Comparison of ENCODE assay signal across 9 cellular contexts in genomic region chr13:30308548-30308947, GRCh38. TPM values are rescaled to one million over a fixed set of nuclear protein-coding genes. Genes with fewer than 3 reads are reported as not detected.
DNase-seq lines count a peak whose midpoint lies in the region; ATAC-seq, FAIRE-seq and TF ChIP-seq lines count a peak whose summit lies in the region.
"Had no signal": no experiment of that assay in that cellular context is flagged by ENCODE, and none has a peak within 500 bp of the region (broad histone marks: within the 10 kb centered on the region; RNA-seq: fewer than 3 reads in every experiment).

No MANE protein-coding gene starts in this region.

- H3K4me3 Mint-ChIP-seq in astrocyte (ENCODE audit: unreplicated experiment) (peak overlapping the region; percentile 30), neural crest cell (peak overlapping the region; percentile 70)

- no peaks in the 10 kb centered on the region for H4K20me1 ChIP-seq in astrocyte (ENCODE audit: insufficient read depth, low read length)

- H4K91ac ChIP-seq in trophoblast cell (ENCODE audit: low read depth, low read length), result no peak overlapping the region

- H3K4me1 ChIP-seq in astrocyte (ENCODE audit: insufficient read depth, low read length) (peaks cover 28% of the 10 kb centered on the region), trophoblast cell (ENCODE audit: control insufficient read depth in 1 of 2, insufficient read depth in 2 of 2, low read length in 2 of 2) (peaks cover 2 to 3% of the 10 kb centered on the region in 2 experiments)

- H3K27ac ChIP-seq in astrocyte (ENCODE audit: low read depth, low read length), result no peak overlapping the region
- no peak overlapping the region for H3K27ac ChIP-seq in trophoblast cell (ENCODE audit: low read depth, low read length)

- H3K9me3 Mint-ChIP-seq in astrocyte (ENCODE audit: unreplicated experiment) (no peaks in the 10 kb centered on the region), neural crest cell (no peaks in the 10 kb centered on the region)

- no peak overlapping the region for H4K12ac ChIP-seq in trophoblast cell (ENCODE audit: low read depth, low read length)

- ATAC-seq in HG02678 (IDR thresholded peaks at IDR 0.05; ENCODE audit: unreplicated experiment), result no peak

- no peak overlapping the region for H3K23ac ChIP-seq in trophoblast cell (ENCODE audit: low read length)

- H3K27ac Mint-ChIP-seq in astrocyte (ENCODE audit: unreplicated experiment), result peak overlapping the region; percentile 43
- H3K27ac Mint-ChIP-seq in neural crest cell (ENCODE audit: unreplicated experiment), result no peak overlapping the region

- H3K79me1 ChIP-seq in trophoblast cell (ENCODE audit: low read length), result peaks cover 11% of the 10 kb centered on the region

- no peak overlapping the region for H4K8ac ChIP-seq in trophoblast cell (ENCODE audit: low read depth, low read length)

- H3K4me3 ChIP-seq in astrocyte (ENCODE audit: insufficient read depth, low read depth, low read length) (no peak overlapping the region), trophoblast cell (ENCODE audit: low read depth, low read length) (no peak overlapping the region)

- FAIRE-seq in astrocyte (lab: Jason Lieb, UNC), result no peak

- H3K36me3 ChIP-seq in astrocyte (ENCODE audit: insufficient read depth, low read length) (no peaks in the 10 kb centered on the region), trophoblast cell (ENCODE audit: control insufficient read depth in 1 of 2, insufficient read depth in 2 of 2, low read length in 2 of 2) (no peaks in the 10 kb centered on the region)

- H3K4me2 ChIP-seq in astrocyte (ENCODE audit: low read length) (peak overlapping the region; percentile 37), trophoblast cell (ENCODE audit: low read length) (no peak overlapping the region)

- H3K9ac ChIP-seq in astrocyte (ENCODE audit: low read length) (no peak overlapping the region), trophoblast cell (ENCODE audit: low read length) (no peak overlapping the region)

- H3K14ac ChIP-seq in trophoblast cell (ENCODE audit: low read length), result no peak overlapping the region

- no peak overlapping the region for H2AK5ac ChIP-seq in trophoblast cell (ENCODE audit: low read length)

- H3K27me3 Mint-ChIP-seq in astrocyte (ENCODE audit: low read depth, unreplicated experiment), result no peaks in the 10 kb centered on the region
- no peaks in the 10 kb centered on the region for H3K27me3 Mint-ChIP-seq in neural crest cell (ENCODE audit: low read depth)

- H3K79me2 ChIP-seq in astrocyte (ENCODE audit: insufficient read depth, low read length) (peaks cover 32% of the 10 kb centered on the region), trophoblast cell (ENCODE audit: control insufficient read depth, insufficient read depth, low read length, poor library complexity) (peaks cover 6% of the 10 kb centered on the region)

- H2BK5ac ChIP-seq in trophoblast cell (ENCODE audit: low read depth, low read length, poor library complexity), result no peak overlapping the region

- no peaks in the 10 kb centered on the region for H3K36me3 Mint-ChIP-seq in astrocyte (ENCODE audit: low read depth, unreplicated experiment)
- no peaks in the 10 kb centered on the region for H3K36me3 Mint-ChIP-seq in neural crest cell (ENCODE audit: low read depth)

- no peak overlapping the region for H2BK12ac ChIP-seq in trophoblast cell (ENCODE audit: low read length)

- DNase-seq in NCI-H82 (lab: John Stamatoyannopoulos, UW), result peak; percentile 22
- no peak for DNase-seq in NCI-H82 treated with DMSO at 0.1 percent for 48 hours (lab: John Stamatoyannopoulos, UW; ENCODE audit: unreplicated experiment)
- peak; percentile 54 for DNase-seq in M059J (ENCODE audit: low read depth)
- DNase-seq in astrocyte (ENCODE audit: low read depth), result peak; percentile 47
- no peak for DNase-seq in neural crest cell (ENCODE audit: low read depth, low spot score)
- DNase-seq in SHP77 treated with DMSO at 0.1 percent for 48 hours (lab: John Stamatoyannopoulos, UW), result no peak
- DNase-seq in trophoblast cell, result no peak
- DNase-seq: activated CD8-positive, alpha-beta memory T cell treated with anti-CD3 and anti-CD28 coated beads for 24 hours had no signal

- H2AFZ ChIP-seq in astrocyte (ENCODE audit: low read depth, low read length), result no peak overlapping the region
- H2AFZ ChIP-seq in trophoblast cell (ENCODE audit: insufficient read depth, low read length, poor library complexity), result no peak overlapping the region

- TF ChIP-seq CTCF in astrocyte (IDR thresholded peaks at IDR 0.05; ENCODE audit: insufficient read depth, low read depth, low read length), result no peak
- TF ChIP-seq CTCF in neural crest cell (conservative IDR thresholded peaks at IDR 0.05), result no peak

- no peaks in the 10 kb centered on the region for H3K27me3 ChIP-seq in astrocyte (ENCODE audit: insufficient read depth, low read length)
- no peaks in the 10 kb centered on the region for H3K27me3 ChIP-seq in trophoblast cell (ENCODE audit: insufficient read depth, low read length)

- H3K4me1 Mint-ChIP-seq in astrocyte (ENCODE audit: low read depth, unreplicated experiment) (peaks cover 30% of the 10 kb centered on the region), neural crest cell (peaks cover 34% of the 10 kb centered on the region)

- WGBS in trophoblast cell (ENCODE audit: extremely low coverage, insufficient coverage, insufficient read length), result 100% methylated on average over 1 of the region's 4 CpGs

- H3K18ac ChIP-seq in trophoblast cell (ENCODE audit: low read length), result no peak overlapping the region

- H2BK120ac ChIP-seq in trophoblast cell (ENCODE audit: insufficient read depth, low read length, poor library complexity), result no peak overlapping the region

- no peak overlapping the region for H3K4ac ChIP-seq in trophoblast cell (ENCODE audit: low read depth, low read length)

- no peaks in the 10 kb centered on the region for H3K9me3 ChIP-seq in astrocyte (ENCODE audit: insufficient read depth, low read depth, low read length)
- no peaks in the 10 kb centered on the region for H3K9me3 ChIP-seq in trophoblast cell (ENCODE audit: insufficient read depth, low read depth, low read length)

RNA-seq across cellular contexts. Expression of gene KATNAL1, which starts 1.2 kb away (rescaled TPM):
- 20.7 and 28.2 TPM in 2 replicates for total RNA-seq in M059J (2014; rRNA removed; shearing (Covaris generic))
- total RNA-seq in astrocyte (36.9 and 42.0 TPM in 2 replicates), neural crest cell (29.1 and 32.1 TPM in 2 replicates)
- polyA plus RNA-seq in trophoblast cell (2013), result 5.2 and 6.2 TPM in 2 replicates

Comparison
In these comparisons a context has a peak if more than half of its experiments do, and no peak if none do; other contexts are left out.
1. DNase-seq: peak in NCI-H82 (single experiment), M059J (single experiment) and astrocyte (single experiment); none in NCI-H82 treated with DMSO at 0.1 percent for 48 hours (single experiment), neural crest cell (single experiment), SHP77 treated with DMSO at 0.1 percent for 48 hours (single experiment) and trophoblast cell (0 of 2).